In the genomic region with DNA sequence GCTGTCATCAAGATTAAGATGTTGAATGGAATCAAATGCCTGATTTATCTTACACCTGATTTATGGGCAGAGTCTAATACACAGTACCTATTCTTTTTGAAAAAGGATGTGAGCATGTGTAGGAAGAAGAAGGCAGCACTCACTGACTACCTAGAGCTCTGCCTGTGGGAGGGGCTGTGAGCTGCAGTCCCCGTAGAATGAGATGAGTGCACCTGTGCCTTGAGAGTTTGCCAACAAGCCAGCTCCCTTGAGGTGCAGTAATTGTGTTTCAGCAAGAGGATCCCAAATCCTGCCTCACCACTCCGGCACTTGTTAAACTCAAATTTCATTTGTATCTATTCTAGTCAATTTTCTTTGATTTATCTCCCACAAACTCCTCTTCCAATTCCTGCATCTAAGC, we compare ENCODE assay signal across 28 cellular contexts. TPM values are rescaled to one million over a fixed set of nuclear protein-coding genes. Genes with fewer than 3 reads are reported as not detected.
"Had no signal": no experiment of that assay in that cellular context is flagged by ENCODE, and none has a peak within 500 bp of the region (broad histone marks: within the 10 kb centered on the region; RNA-seq: fewer than 3 reads in every experiment).

No MANE protein-coding gene starts in this region.

- H3K4me3 ChIP-seq: esophagus muscularis mucosa, gastrocnemius medialis, heart left ventricle had no signal

- ATAC-seq: activated T-cell treated with anti-CD3 and anti-CD28 coated beads, Interleukin-2, amount 50 U/mL, for 72 hours; effector memory CD8-positive, alpha-beta T cell; foreskin keratinocyte; gastrocnemius medialis; heart left ventricle; WTC11 had no signal

- DNase-seq: activated CD4-positive, alpha-beta memory T cell treated with anti-CD3 and anti-CD28 coated beads, Interleukin-2, amount 10 ng/mL, durations not matched to agents 7 days and 5 days; activated CD4-positive, alpha-beta T cell treated with anti-CD3 and anti-CD28 coated beads for 1 hour; activated CD4-positive, alpha-beta T cell treated with anti-CD3 and anti-CD28 coated beads for 4 hours; activated CD4-positive, alpha-beta T cell treated with anti-CD3 and anti-CD28 coated beads, Interleukin-2, amount 10 ng/mL, durations not matched to agents 7 days and 5 days; activated CD4-positive, alpha-beta T cell treated with anti-CD3 and anti-CD28 coated beads, Interleukin-2, amount 50 U/mL, for 4 hours; activated CD8-positive, alpha-beta memory T cell treated with anti-CD3 and anti-CD28 coated beads, Interleukin-2, amount 50 U/mL, for 48 hours; activated effector memory CD4-positive, alpha-beta T cell treated with Interleukin-2 at 50 U/mL for 16 hours; activated gamma-delta T cell treated with Interleukin-2 at 50 U/mL for 16 hours; activated naive CD4-positive, alpha-beta T cell treated with anti-CD3 and anti-CD28 coated beads, Interleukin-2, amount 50 U/mL, for 16 hours; activated naive CD4-positive, alpha-beta T cell treated with Interleukin-2 at 50 U/mL for 16 hours; activated T-cell treated with anti-CD3 and anti-CD28 coated beads for 4 hours; activated T-cell treated with anti-CD3 and anti-CD28 coated beads, Interleukin-2, amount 50 U/mL, for 24 hours; activated T-cell treated with anti-CD3 and anti-CD28 coated beads, Interleukin-2, amount 50 U/mL, for 72 hours; amniotic stem cell; anterior cingulate cortex; brain microvascular endothelial cell; cortex of kidney; dermis blood vessel endothelial cell; effector CD4-positive, alpha-beta T cell; effector memory CD8-positive, alpha-beta T cell; erythroblast; foreskin keratinocyte; gastrocnemius medialis; glutamatergic neuron; heart left ventricle; hypothalamus had no signal

- H3K27ac ChIP-seq: brain microvascular endothelial cell, esophagus muscularis mucosa, foreskin keratinocyte, gastrocnemius medialis, heart left ventricle had no signal

- H3K9me3 ChIP-seq: esophagus muscularis mucosa, gastrocnemius medialis, heart left ventricle had no signal

- H3K27me3 ChIP-seq: brain microvascular endothelial cell, esophagus muscularis mucosa, foreskin keratinocyte, gastrocnemius medialis, heart left ventricle had no signal

- H3K36me3 ChIP-seq: brain microvascular endothelial cell, esophagus muscularis mucosa, gastrocnemius medialis, heart left ventricle had no signal

- H3K4me1 ChIP-seq: foreskin keratinocyte had no signal

RNA-seq across cellular contexts. Expression of gene CDH11, which starts 46.0 kb away (rescaled TPM):
- total RNA-seq: activated CD4-positive, alpha-beta memory T cell treated with anti-CD3 and anti-CD28 coated beads, Interleukin-2, amount 10 ng/mL, durations not matched to agents 7 days and 5 days; activated CD4-positive, alpha-beta T cell treated with anti-CD3 and anti-CD28 coated beads, Interleukin-2, amount 10 ng/mL, durations not matched to agents 7 days and 5 days; activated T-cell treated with anti-CD3 and anti-CD28 coated beads, Interleukin-2, amount 50 U/mL, for 72 hours had no signal
